8 cellular contexts compared by ENCODE assay signal in the genomic region with DNA sequence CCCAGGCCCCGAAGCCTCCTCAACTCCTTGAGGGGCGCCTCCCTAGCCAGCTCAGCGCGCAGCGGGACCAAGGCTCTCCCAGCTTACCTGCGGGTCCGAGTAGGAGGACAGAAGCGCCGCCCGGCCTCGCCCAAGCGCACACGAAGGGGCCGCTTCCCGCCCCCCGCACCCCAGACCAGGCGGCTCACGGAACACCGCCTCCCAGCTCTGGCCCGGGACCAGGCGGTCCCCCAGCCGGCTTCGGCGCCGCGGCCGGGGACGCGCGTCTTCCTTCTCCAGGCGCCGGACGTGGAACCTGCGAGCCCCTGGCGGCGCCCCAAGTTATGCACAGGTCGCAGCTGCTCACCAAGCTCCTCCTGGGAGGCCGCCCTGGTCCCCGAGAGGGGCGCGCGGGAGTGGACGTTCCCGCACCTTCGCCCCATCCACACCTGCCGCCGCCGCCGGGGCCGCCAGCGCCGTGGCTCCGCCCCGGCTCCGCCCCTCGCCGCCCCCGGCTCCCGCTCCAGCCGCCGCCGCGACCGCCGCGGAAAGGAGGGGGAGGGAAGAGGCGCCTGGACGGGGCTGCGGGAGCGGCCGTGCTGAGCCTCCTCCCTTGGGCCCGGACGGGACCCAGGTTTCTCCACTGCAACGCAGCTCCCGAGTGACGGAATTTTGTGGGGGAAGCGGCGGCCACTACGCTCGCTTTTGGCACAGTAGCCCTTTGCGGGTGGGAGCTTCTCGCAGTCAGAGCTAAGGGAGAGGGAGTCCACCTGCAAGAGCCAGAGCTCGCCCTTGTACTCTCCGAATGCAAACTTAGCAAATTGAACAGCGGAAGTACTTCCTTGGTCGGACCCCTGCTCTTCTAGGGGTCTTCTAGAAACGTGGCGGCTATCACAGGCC.
DNase-seq lines count a peak whose midpoint lies in the region; ATAC-seq and TF ChIP-seq lines count a peak whose summit lies in the region.

No MANE protein-coding gene starts in this region.

- TF ChIP-seq CTCF in activated CD8-positive, alpha-beta T cell treated with anti-CD3 and anti-CD28 coated beads for 36 hours (IDR thresholded peaks at IDR 0.05) = no peak
- peak; percentile 57 for TF ChIP-seq CTCF in endodermal cell (conservative IDR thresholded peaks at IDR 0.05)

- H3K9me3 Mint-ChIP-seq in activated CD8-positive, alpha-beta T cell treated with anti-CD3 and anti-CD28 coated beads for 36 hours = no peaks in the 10 kb centered on the region
- H3K9me3 Mint-ChIP-seq in endodermal cell = no peaks in the 10 kb centered on the region
- no peaks in the 10 kb centered on the region for H3K9me3 Mint-ChIP-seq in stimulated activated naive B cell treated with anti-CD40 and anti-IgM and Interleukin-4, amounts not matched to agents 10 μg/mL and 1 μg/mL and 100 μg/mL, for 72 hours

- no peaks in the 10 kb centered on the region for H3K36me3 Mint-ChIP-seq in activated CD8-positive, alpha-beta T cell treated with anti-CD3 and anti-CD28 coated beads for 36 hours (ENCODE audit: low read depth)
- no peaks in the 10 kb centered on the region for H3K36me3 Mint-ChIP-seq in endodermal cell (ENCODE audit: low read depth)
- no peaks in the 10 kb centered on the region for H3K36me3 Mint-ChIP-seq in stimulated activated naive B cell treated with anti-CD40 and anti-IgM and Interleukin-4, amounts not matched to agents 10 μg/mL and 1 μg/mL and 100 μg/mL, for 72 hours

- H3K27me3 ChIP-seq in HUES64 (ENCODE audit: insufficient read depth, low read length) (peaks cover 42% of the 10 kb centered on the region), endodermal cell (ENCODE audit: control insufficient read depth, insufficient read depth, low read length, poor library complexity, severe bottlenecking) (peaks cover 10% of the 10 kb centered on the region), mononuclear cell (ENCODE audit: insufficient read depth, low read length) (peaks cover 82% of the 10 kb centered on the region)

- 1% methylated on average over 88 of the region's 88 CpGs for WGBS in HUES64
- WGBS in endodermal cell (ENCODE audit: insufficient coverage in 1 of 2, insufficient read length in 1 of 2), 2 experiments = 2 to 12% methylated on average over 18 to 88 of the region's 88 CpGs

- POLR2A ChIA-PET in activated CD8-positive, alpha-beta T cell treated with anti-CD3 and anti-CD28 coated beads for 36 hours (lab: Charles Lee) = interaction anchor here (1.0 to 1.3 kb wide), 4 partner anchors 14 to 20 kb away, joined by 3 to 4 read pairs (median 3); no protein-coding TSS in a partner anchor

- ATAC-seq in GM19397 (IDR thresholded peaks at IDR 0.05; ENCODE audit: unreplicated experiment) = peak; percentile 82
- peak; percentile 85 for ATAC-seq in activated CD8-positive, alpha-beta T cell treated with anti-CD3 and anti-CD28 coated beads for 36 hours
- peak; percentile 74 to 75 for ATAC-seq in stimulated activated naive B cell treated with anti-CD40 and anti-IgM and Interleukin-4, amounts not matched to agents 10 μg/mL and 1 μg/mL and 100 μg/mL, for 72 hours (replicated peaks)

- H3K27ac Mint-ChIP-seq in activated CD8-positive, alpha-beta T cell treated with anti-CD3 and anti-CD28 coated beads for 36 hours = peak overlapping the region; percentile 30
- H3K27ac Mint-ChIP-seq in endodermal cell = peak overlapping the region; percentile 88
- no peak overlapping the region for H3K27ac Mint-ChIP-seq in stimulated activated naive B cell treated with anti-CD40 and anti-IgM and Interleukin-4, amounts not matched to agents 10 μg/mL and 1 μg/mL and 100 μg/mL, for 72 hours

- H3K9ac ChIP-seq in HUES64 (ENCODE audit: low read depth, low read length) = peak overlapping the region; percentile 64
- H3K9ac ChIP-seq in endodermal cell (ENCODE audit: extremely low read depth, low read length, poor library complexity, severe bottlenecking) = peak overlapping the region; percentile 50

- CTCF ChIA-PET in activated CD8-positive, alpha-beta T cell treated with anti-CD3 and anti-CD28 coated beads for 36 hours (lab: Charles Lee) = interaction anchor here (0.6 to 2.7 kb wide), 18 partner anchors 9 to 233 kb away, joined by 3 to 18 read pairs (median 3); no protein-coding TSS in a partner anchor

- H3K36me3 ChIP-seq in HUES64 (ENCODE audit: insufficient read depth, low read length) (no peaks in the 10 kb centered on the region), endodermal cell (ENCODE audit: control insufficient read depth, insufficient read depth, low read length) (no peaks in the 10 kb centered on the region)

- H3K9me3 ChIP-seq in HUES64 (ENCODE audit: insufficient read depth, low read depth, low read length) = no peaks in the 10 kb centered on the region
- H3K9me3 ChIP-seq in endodermal cell (ENCODE audit: control insufficient read depth, low read length) = no peaks in the 10 kb centered on the region
- H3K9me3 ChIP-seq in mononuclear cell (ENCODE audit: low read depth, low read length) = no peaks in the 10 kb centered on the region

- peaks cover 16% of the 10 kb centered on the region for H3K27me3 Mint-ChIP-seq in activated CD8-positive, alpha-beta T cell treated with anti-CD3 and anti-CD28 coated beads for 36 hours
- peaks cover 6% of the 10 kb centered on the region for H3K27me3 Mint-ChIP-seq in endodermal cell (ENCODE audit: insufficient read depth)
- peaks cover 33 to 45% of the 10 kb centered on the region in 2 donors for H3K27me3 Mint-ChIP-seq in stimulated activated naive B cell treated with anti-CD40 and anti-IgM and Interleukin-4, amounts not matched to agents 10 μg/mL and 1 μg/mL and 100 μg/mL, for 72 hours

- H3K4me1 Mint-ChIP-seq in activated CD8-positive, alpha-beta T cell treated with anti-CD3 and anti-CD28 coated beads for 36 hours (ENCODE audit: low read depth) = peaks cover 42% of the 10 kb centered on the region
- peaks cover 33% of the 10 kb centered on the region for H3K4me1 Mint-ChIP-seq in endodermal cell
- peaks cover 7 to 16% of the 10 kb centered on the region in 2 donors for H3K4me1 Mint-ChIP-seq in stimulated activated naive B cell treated with anti-CD40 and anti-IgM and Interleukin-4, amounts not matched to agents 10 μg/mL and 1 μg/mL and 100 μg/mL, for 72 hours

- peak; percentile 88 for DNase-seq in AG08396 (ENCODE audit: low spot score)
- DNase-seq in activated CD8-positive, alpha-beta T cell treated with anti-CD3 and anti-CD28 coated beads for 36 hours = peak; percentile 67
- peak; percentile 90 for DNase-seq in endodermal cell
- DNase-seq in stimulated activated naive B cell treated with anti-CD40 and anti-IgM and Interleukin-4, amounts not matched to agents 10 μg/mL and 1 μg/mL and 100 μg/mL, for 72 hours = peak; percentile 4
- DNase-seq in GDM1 (lab: John Stamatoyannopoulos, UW) = no peak

- peak overlapping the region; percentile 87 for H3K4me3 Mint-ChIP-seq in activated CD8-positive, alpha-beta T cell treated with anti-CD3 and anti-CD28 coated beads for 36 hours
- H3K4me3 Mint-ChIP-seq in endodermal cell = peak overlapping the region; percentile 75
- H3K4me3 Mint-ChIP-seq in stimulated activated naive B cell treated with anti-CD40 and anti-IgM and Interleukin-4, amounts not matched to agents 10 μg/mL and 1 μg/mL and 100 μg/mL, for 72 hours = peak overlapping the region; percentile 74 to 83

- H3K27ac ChIP-seq in HUES64 (ENCODE audit: low read depth, low read length) (no peak overlapping the region; the same call in 1 of the 2 replicates), endodermal cell (ENCODE audit: low read depth, low read length) (no peak overlapping the region)

- intact Hi-C loops in activated CD8-positive, alpha-beta T cell treated with anti-CD3 and anti-CD28 coated beads for 36 hours (cut with micrococcal nuclease) = no loop called here

- H3K4me3 ChIP-seq in HUES64 (ENCODE audit: low read length) = peak overlapping the region; percentile 79
- H3K4me3 ChIP-seq in endodermal cell (ENCODE audit: low read length) = peak overlapping the region; percentile 93
- peak overlapping the region; percentile 42 for H3K4me3 ChIP-seq in mononuclear cell (ENCODE audit: low read length)

- H3K4me1 ChIP-seq in HUES64 (ENCODE audit: insufficient read depth, low read length) = peaks cover 32% of the 10 kb centered on the region
- no peaks in the 10 kb centered on the region for H3K4me1 ChIP-seq in endodermal cell (ENCODE audit: control insufficient read depth, insufficient read depth, low read length)
- peaks cover 12% of the 10 kb centered on the region for H3K4me1 ChIP-seq in mononuclear cell (ENCODE audit: insufficient read depth, low read length)

Comparison
In these comparisons a context has a peak if more than half of its experiments do, and no peak if none do; other contexts are left out.
1. H3K4me3 ChIP-seq: peak in every context shown above with its lines; median percentile 93 in endodermal cell; 79 in HUES64; 42 in mononuclear cell.